ENCODE assay signal across 18 cellular contexts in the genomic region with DNA sequence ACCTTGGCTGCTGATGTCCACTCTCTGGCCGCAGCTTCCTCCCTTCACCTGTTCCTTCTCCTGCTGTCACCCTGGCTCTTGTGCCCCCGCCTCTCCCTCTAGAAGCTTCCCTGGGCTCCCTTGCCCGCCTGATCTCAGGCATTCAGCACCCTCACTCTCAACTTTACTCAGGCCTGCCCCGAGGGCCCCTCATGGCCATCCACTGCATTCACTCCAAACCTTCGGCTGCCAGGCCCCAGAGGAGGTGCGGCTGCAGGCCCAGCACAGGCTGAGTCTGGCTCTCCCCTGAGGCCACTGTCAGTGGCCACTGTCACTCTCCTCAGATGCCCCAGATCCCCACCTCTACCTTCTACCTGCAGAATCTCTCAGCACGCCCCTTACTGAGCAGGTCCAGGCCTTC.
"Had no signal": no experiment of that assay in that cellular context is flagged by ENCODE, and none has a peak within 500 bp of the region (broad histone marks: within the 10 kb centered on the region; RNA-seq: fewer than 3 reads in every experiment).

No MANE protein-coding gene starts in this region.

- DNase-seq: activated CD4-positive, alpha-beta T cell treated with anti-CD3 and anti-CD28 coated beads, Interleukin-2, amount 10 ng/mL, durations not matched to agents 7 days and 5 days; activated CD8-positive, alpha-beta memory T cell treated with anti-CD3 and anti-CD28 coated beads, Interleukin-2, amount 50 U/mL, for 4 hours; activated naive CD4-positive, alpha-beta T cell treated with anti-CD3 and anti-CD28 coated beads, Interleukin-2, amount 10 ng/mL, durations not matched to agents 7 days and 5 days; activated T-cell treated with anti-CD3 and anti-CD28 coated beads, Interleukin-2, amount 50 U/mL, for 4 hours; cortex of kidney; effector CD4-positive, alpha-beta T cell; heart right ventricle; immature natural killer cell; kidney glomerular epithelial cell; mesendoderm; naive thymus-derived CD8-positive, alpha-beta T cell; pancreas; stimulated activated CD4-positive, alpha-beta T cell treated with anti-CD3 and anti-CD28 coated beads, Interleukin-4, amount 100 ng/mL, for 24 hours had no signal

- H3K4me1 ChIP-seq: ascending aorta had no signal

- H3K9me3 ChIP-seq: ascending aorta, pancreas, thyroid gland had no signal

- H3K4me3 ChIP-seq: ascending aorta, gastroesophageal sphincter, heart right ventricle, pancreas, right lobe of liver, thyroid gland had no signal

- H3K36me3 ChIP-seq: ascending aorta, gastroesophageal sphincter, heart right ventricle, pancreas, right lobe of liver, thyroid gland had no signal

- H3K27me3 ChIP-seq: ascending aorta, gastroesophageal sphincter, heart right ventricle, pancreas, right lobe of liver, thyroid gland had no signal

- ATAC-seq: activated CD4-positive, CD25-positive, alpha-beta regulatory T cell treated with anti-CD3 and anti-CD28 coated beads, Interleukin-2, amount 50 U/mL, for 24 hours; activated T-cell treated with anti-CD3 and anti-CD28 coated beads, Interleukin-2, amount 50 U/mL, for 4 hours; naive thymus-derived CD8-positive, alpha-beta T cell had no signal

- H3K27ac ChIP-seq: ascending aorta had no signal
